In the genomic region with DNA sequence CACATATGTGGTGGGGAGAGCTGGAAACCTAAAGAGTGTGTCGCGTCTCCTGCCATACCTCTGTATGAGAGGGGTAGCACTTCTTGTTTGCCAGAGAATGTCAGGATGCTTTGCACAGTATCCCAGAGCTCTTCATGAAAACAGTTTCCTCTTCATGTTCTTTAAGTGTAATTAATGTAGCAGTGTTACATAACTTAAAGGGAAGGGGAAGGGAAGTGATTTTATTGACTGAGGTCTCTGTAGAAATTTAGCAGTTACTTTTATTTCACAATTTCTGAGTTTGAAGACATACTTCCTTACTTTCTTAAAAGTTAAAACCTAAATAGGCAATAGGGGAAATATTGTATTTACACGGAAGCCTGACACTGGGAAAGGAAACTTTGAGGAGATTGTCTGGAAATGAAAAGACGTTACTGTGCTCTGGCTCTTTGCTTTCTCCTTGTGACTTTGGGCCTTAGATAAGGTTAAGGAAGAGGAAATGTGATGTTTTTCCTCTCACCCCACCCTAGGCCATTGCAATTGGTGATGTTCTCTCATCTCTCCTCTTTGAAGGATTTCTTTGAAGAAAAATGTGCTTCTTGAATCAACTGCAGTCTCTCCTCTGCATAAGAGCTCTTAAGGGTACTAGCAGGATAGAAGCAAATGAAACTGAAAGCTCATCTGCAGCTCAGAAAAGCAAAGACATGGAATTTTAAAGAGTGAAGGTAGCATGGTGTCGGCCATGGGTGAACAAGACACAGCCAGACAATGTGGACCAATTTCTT, we compare ENCODE assay signal across 12 cellular contexts. TPM values are rescaled to one million over a fixed set of nuclear protein-coding genes. Genes with fewer than 3 reads are reported as not detected.
DNase-seq lines count a peak whose midpoint lies in the region; ATAC-seq and TF ChIP-seq lines count a peak whose summit lies in the region.
"Had no signal": no experiment of that assay in that cellular context is flagged by ENCODE, and none has a peak within 500 bp of the region (broad histone marks: within the 10 kb centered on the region; RNA-seq: fewer than 3 reads in every experiment).

No MANE protein-coding gene starts in this region.

- DNase-seq in activated T-cell treated with anti-CD3 and anti-CD28 coated beads, Interleukin-2, amount 50 U/mL, for 24 hours = no peak
- DNase-seq in activated T-cell treated with anti-CD3 and anti-CD28 coated beads, Interleukin-2, amount 50 U/mL, for 1 hour = no peak
- DNase-seq in T-helper 2 cell treated with Interferon-gamma antibody and Interleukin-4, amounts not matched to agents 5 μg/mL and 100 μg/mL, for 36 hours (ENCODE audit: low spot score) = no peak
- DNase-seq in left ventricle myocardium inferior (no peak), substantia nigra (lab: John Stamatoyannopoulos, UW) (no peak), GM19238 (ENCODE audit: insufficient read length, low spot score) (no peak)
- DNase-seq: activated CD8-positive, alpha-beta memory T cell treated with anti-CD3 and anti-CD28 coated beads for 24 hours; DMS79 treated with DMSO at 0.1 percent for 48 hours; NCI-H226; SHP77 treated with DMSO at 0.1 percent for 48 hours had no signal

- peak overlapping the region; percentile 47 for H3K4me3 Mint-ChIP-seq in activated T-cell treated with anti-CD3 and anti-CD28 coated beads, Interleukin-2, amount 50 U/mL, for 24 hours
- H3K4me3 Mint-ChIP-seq in T-helper 2 cell treated with Interferon-gamma antibody and Interleukin-4, amounts not matched to agents 5 μg/mL and 100 μg/mL, for 36 hours = peak overlapping the region; percentile 74

- peak overlapping the region; percentile 87 for H3K27ac Mint-ChIP-seq in activated T-cell treated with anti-CD3 and anti-CD28 coated beads, Interleukin-2, amount 50 U/mL, for 24 hours
- H3K27ac Mint-ChIP-seq in T-helper 2 cell treated with Interferon-gamma antibody and Interleukin-4, amounts not matched to agents 5 μg/mL and 100 μg/mL, for 36 hours = peak overlapping the region; percentile 85

- H3K36me3 Mint-ChIP-seq in activated T-cell treated with anti-CD3 and anti-CD28 coated beads, Interleukin-2, amount 50 U/mL, for 24 hours (ENCODE audit: low read depth) = peaks cover 72% of the 10 kb centered on the region
- H3K36me3 Mint-ChIP-seq in T-helper 2 cell treated with Interferon-gamma antibody and Interleukin-4, amounts not matched to agents 5 μg/mL and 100 μg/mL, for 36 hours (ENCODE audit: low read depth) = peaks cover 64% of the 10 kb centered on the region

- no peaks in the 10 kb centered on the region for H3K9me3 Mint-ChIP-seq in activated T-cell treated with anti-CD3 and anti-CD28 coated beads, Interleukin-2, amount 50 U/mL, for 24 hours
- no peaks in the 10 kb centered on the region for H3K9me3 Mint-ChIP-seq in T-helper 2 cell treated with Interferon-gamma antibody and Interleukin-4, amounts not matched to agents 5 μg/mL and 100 μg/mL, for 36 hours

- H3K4me1 ChIP-seq in left ventricle myocardium inferior = peaks cover 43% of the 10 kb centered on the region

- no peaks in the 10 kb centered on the region for H3K27me3 Mint-ChIP-seq in activated T-cell treated with anti-CD3 and anti-CD28 coated beads, Interleukin-2, amount 50 U/mL, for 24 hours
- H3K27me3 Mint-ChIP-seq in T-helper 2 cell treated with Interferon-gamma antibody and Interleukin-4, amounts not matched to agents 5 μg/mL and 100 μg/mL, for 36 hours (ENCODE audit: low read depth) = no peaks in the 10 kb centered on the region

- intact Hi-C loops in left ventricle myocardium inferior (cut with micrococcal nuclease) = no loop called here

- H3K27ac ChIP-seq in left ventricle myocardium inferior (replicated peaks) (peak overlapping the region; percentile 69), substantia nigra (ENCODE audit: low read depth, low read length, poor library complexity, severe bottlenecking) (peak overlapping the region; percentile 22)

- no peaks in the 10 kb centered on the region for H3K9me3 ChIP-seq in left ventricle myocardium inferior (replicated peaks)

- no peaks in the 10 kb centered on the region for H3K27me3 ChIP-seq in left ventricle myocardium inferior (ENCODE audit: low read depth)

- H3K36me3 ChIP-seq in left ventricle myocardium inferior = peaks cover 74% of the 10 kb centered on the region

- ATAC-seq in GM18511 (IDR thresholded peaks at IDR 0.05; ENCODE audit: unreplicated experiment) (no peak), GM21528 (IDR thresholded peaks at IDR 0.05; ENCODE audit: low FRiP score, unreplicated experiment) (no peak)

- TF ChIP-seq CTCF in left ventricle myocardium inferior (IDR thresholded peaks at IDR 0.05; ENCODE audit: borderline replicate concordance) = no peak

- H3K4me1 Mint-ChIP-seq in activated T-cell treated with anti-CD3 and anti-CD28 coated beads, Interleukin-2, amount 50 U/mL, for 24 hours (ENCODE audit: low read depth) = peaks cover 71% of the 10 kb centered on the region
- H3K4me1 Mint-ChIP-seq in T-helper 2 cell treated with Interferon-gamma antibody and Interleukin-4, amounts not matched to agents 5 μg/mL and 100 μg/mL, for 36 hours (ENCODE audit: low read depth) = peaks cover 40% of the 10 kb centered on the region

- H3K4me3 ChIP-seq in left ventricle myocardium inferior = peak overlapping the region; percentile 40

RNA-seq across cellular contexts. Expression of a gene that starts 6.0 kb away (rescaled TPM):
- total RNA-seq in left ventricle myocardium inferior = 47.9 TPM
